ENCODE assay signal across 16 cellular contexts in the genomic region with DNA sequence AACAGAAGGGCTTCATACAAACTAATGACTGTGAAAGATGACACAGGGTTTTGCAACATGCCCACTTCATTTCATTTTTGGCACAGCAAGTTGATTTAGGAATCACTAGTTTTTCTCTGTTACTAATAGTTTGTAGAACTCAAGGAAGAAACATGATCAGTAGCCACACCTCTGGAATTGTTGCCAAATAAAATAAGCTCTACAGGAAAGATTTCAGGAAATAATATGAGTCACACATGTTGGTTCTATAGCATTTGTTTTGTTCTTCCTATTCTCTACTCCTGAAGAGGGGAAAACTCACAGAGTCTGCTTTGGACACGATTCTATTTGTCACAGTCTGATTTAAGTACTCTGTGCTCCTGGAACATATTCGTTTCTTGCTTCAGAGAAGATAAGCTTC.
A peak's percentile ranks its signal among the peaks of the same experiment; 100 is the strongest.
DNase-seq lines count a peak whose midpoint lies in the region; ATAC-seq, FAIRE-seq and TF ChIP-seq lines count a peak whose summit lies in the region.
"Had no signal": no experiment of that assay in that cellular context is flagged by ENCODE, and none has a peak within 500 bp of the region (broad histone marks: within the 10 kb centered on the region; RNA-seq: fewer than 3 reads in every experiment).

No MANE protein-coding gene starts in this region.

- TF ChIP-seq CTCF in RWPE2 (IDR thresholded peaks at IDR 0.05; ENCODE audit: poor library complexity, severe bottlenecking) (no peak), endothelial cell of umbilical vein (IDR thresholded peaks at IDR 0.05; ENCODE audit: extremely low read depth in 1 of 2, insufficient read depth in 1 of 2, low read depth in 1 of 2, low read length in 2 of 2) (no peak), right lobe of liver (IDR thresholded peaks at IDR 0.05) (no peak), right atrium auricular region (IDR thresholded peaks at IDR 0.05) (no peak)

- no peaks in the 10 kb centered on the region for H3K79me2 ChIP-seq in endothelial cell of umbilical vein (ENCODE audit: control insufficient read depth, insufficient read depth, low read length)

- peaks cover 2% of the 10 kb centered on the region for H3K9me3 Mint-ChIP-seq in activated CD4-positive, alpha-beta T cell treated with anti-CD3 and anti-CD28 coated beads, Interleukin-2, amount 10 ng/mL, durations not matched to agents 7 days and 5 days

- H3K27ac Mint-ChIP-seq in activated CD4-positive, alpha-beta T cell treated with anti-CD3 and anti-CD28 coated beads, Interleukin-2, amount 10 ng/mL, durations not matched to agents 7 days and 5 days: no peak overlapping the region
- H3K27ac Mint-ChIP-seq: effector memory CD8-positive, alpha-beta T cell had no signal

- H3K36me3 ChIP-seq in RWPE2 (ENCODE audit: low read depth) (no peaks in the 10 kb centered on the region), endothelial cell of umbilical vein (ENCODE audit: control insufficient read depth in 2 of 2, extremely low read depth in 1 of 2, insufficient read depth in 2 of 2, low read length in 2 of 2) (no peaks in the 10 kb centered on the region), right lobe of liver (no peaks in the 10 kb centered on the region), right atrium auricular region (no peaks in the 10 kb centered on the region)

- no peaks in the 10 kb centered on the region for H3K4me1 Mint-ChIP-seq in activated CD4-positive, alpha-beta T cell treated with anti-CD3 and anti-CD28 coated beads, Interleukin-2, amount 10 ng/mL, durations not matched to agents 7 days and 5 days

- DNase-seq in H4 (ENCODE audit: low spot score) (peak; percentile 43), RWPE2 (ENCODE audit: low spot score) (no peak), endothelial cell of umbilical vein (ENCODE audit: low read depth, low spot score) (peak; percentile 87), kidney tubule cell (ENCODE audit: low spot score) (peak; percentile 6), left colon (no peak), right lobe of liver (no peak), right atrium auricular region (ENCODE audit: low spot score) (no peak)
- DNase-seq in activated CD4-positive, alpha-beta T cell treated with anti-CD3 and anti-CD28 coated beads, Interleukin-2, amount 10 ng/mL, durations not matched to agents 7 days and 5 days: no peak
- DNase-seq: effector memory CD8-positive, alpha-beta T cell; NCI-H2171 treated with DMSO at 0.1 percent for 48 hours; NK-92 treated with Interleukin-12 subunit alpha and Interleukin-12 subunit beta, amount 100 ng/mL, for 24 hours; right cardiac atrium; stimulated activated CD4-positive, alpha-beta T cell treated with anti-CD3 and anti-CD28 coated beads, Interleukin-2, amount 100 ng/mL, for 24 hours; T-helper 2 cell had no signal

- TF ChIP-seq POLR2A in endothelial cell of umbilical vein (IDR thresholded peaks at IDR 0.05; ENCODE audit: low read depth, low read length) (no peak), right lobe of liver (IDR thresholded peaks at IDR 0.05) (no peak)

- H4K20me1 ChIP-seq in endothelial cell of umbilical vein (replicated peaks; ENCODE audit: control insufficient read depth, extremely low read depth, insufficient read depth, low read length): no peaks in the 10 kb centered on the region

- H3K9ac ChIP-seq in endothelial cell of umbilical vein (replicated peaks; ENCODE audit: extremely low read depth, insufficient read depth, low read length): no peak overlapping the region

- no peak overlapping the region for H2AFZ ChIP-seq in endothelial cell of umbilical vein (ENCODE audit: low read depth, low read length)

- no peaks in the 10 kb centered on the region for H3K9me3 ChIP-seq in RWPE2 (ENCODE audit: severe bottlenecking)
- no peaks in the 10 kb centered on the region for H3K9me3 ChIP-seq in endothelial cell of umbilical vein (replicated peaks; ENCODE audit: control insufficient read depth, insufficient read depth, low read length)
- no peaks in the 10 kb centered on the region for H3K9me3 ChIP-seq in right lobe of liver
- no peaks in the 10 kb centered on the region for H3K9me3 ChIP-seq in right atrium auricular region

- H3K4me2 ChIP-seq in endothelial cell of umbilical vein (ENCODE audit: insufficient read depth, low read length): peak overlapping the region; percentile 16

- H3K4me3 Mint-ChIP-seq in activated CD4-positive, alpha-beta T cell treated with anti-CD3 and anti-CD28 coated beads, Interleukin-2, amount 10 ng/mL, durations not matched to agents 7 days and 5 days: no peak overlapping the region
- H3K4me3 Mint-ChIP-seq: effector memory CD8-positive, alpha-beta T cell had no signal

- WGBS in right lobe of liver (ENCODE audit: insufficient coverage, low coverage, low lambda C conversion rate, missing lambda C conversion rate): 43% methylated on average over 2 of the region's 2 CpGs

- POLR2A ChIA-PET in endothelial cell of umbilical vein (lab: Charles Lee): no interaction called here
- POLR2A ChIA-PET in activated CD4-positive, alpha-beta T cell treated with anti-CD3 and anti-CD28 coated beads, Interleukin-2, amount 10 ng/mL, durations not matched to agents 7 days and 5 days (lab: Charles Lee): no interaction called here

- no peaks in the 10 kb centered on the region for H3K27me3 Mint-ChIP-seq in activated CD4-positive, alpha-beta T cell treated with anti-CD3 and anti-CD28 coated beads, Interleukin-2, amount 10 ng/mL, durations not matched to agents 7 days and 5 days
- H3K27me3 Mint-ChIP-seq: effector memory CD8-positive, alpha-beta T cell had no signal

- dilution Hi-C loops in endothelial cell of umbilical vein (cut with MboI; ENCODE audit: extremely low pct_ligation_motif_present, low sequenced_read_pairs): no loop called here

- peak; percentile 95 for FAIRE-seq in endothelial cell of umbilical vein (lab: Jason Lieb, UNC)
- FAIRE-seq: K562 had no signal

- H3K9me1 ChIP-seq in endothelial cell of umbilical vein (replicated peaks; ENCODE audit: control insufficient read depth, extremely low read depth, insufficient read depth, low read length): no peaks in the 10 kb centered on the region

- H3K27me3 ChIP-seq in RWPE2 (ENCODE audit: insufficient read depth, poor library complexity, severe bottlenecking) (no peaks in the 10 kb centered on the region), endothelial cell of umbilical vein (ENCODE audit: control insufficient read depth in 2 of 2, insufficient read depth in 2 of 2, low read length in 2 of 2) (no peaks in the 10 kb centered on the region), right lobe of liver (no peaks in the 10 kb centered on the region), right atrium auricular region (no peaks in the 10 kb centered on the region)

- H3K4me1 ChIP-seq in RWPE2 (ENCODE audit: insufficient read depth, poor library complexity, severe bottlenecking): no peaks in the 10 kb centered on the region
- peaks cover 11% of the 10 kb centered on the region for H3K4me1 ChIP-seq in endothelial cell of umbilical vein (ENCODE audit: control insufficient read depth, extremely low read depth, insufficient read depth, low read length)
- H3K4me1 ChIP-seq in right lobe of liver: no peaks in the 10 kb centered on the region
- H3K4me1 ChIP-seq in right atrium auricular region: no peaks in the 10 kb centered on the region

- intact Hi-C loops in endothelial cell of umbilical vein (cut with micrococcal nuclease): loop anchor here (1.0 kb wide), 1 partner anchor 124 kb away; no protein-coding TSS in a partner anchor
- intact Hi-C loops in left colon (cut with DNase I, micrococcal nuclease): no loop called here
- intact Hi-C loops in right lobe of liver (cut with DNase I): no loop called here

- H3K27ac ChIP-seq in RWPE2 (ENCODE audit: poor library complexity, severe bottlenecking): no peak overlapping the region
- no peak overlapping the region for H3K27ac ChIP-seq in endothelial cell of umbilical vein (ENCODE audit: insufficient read depth, low read depth, low read length)
- H3K27ac ChIP-seq in right lobe of liver: no peak overlapping the region
- H3K27ac ChIP-seq in right atrium auricular region: no peak overlapping the region

- H3K4me3 ChIP-seq in RWPE2 (ENCODE audit: severe bottlenecking): no peak overlapping the region
- H3K4me3 ChIP-seq in endothelial cell of umbilical vein (replicated peaks in 1 of 3; ENCODE audit: insufficient read depth in 1 of 3, low read depth in 1 of 3, low read length in 3 of 3): no peak overlapping the region
- H3K4me3 ChIP-seq in right lobe of liver: no peak overlapping the region
- no peak overlapping the region for H3K4me3 ChIP-seq in right atrium auricular region
- H3K4me3 ChIP-seq: K562 had no signal

- BruUV-seq in endothelial cell of umbilical vein (replicated peaks; lab: Mats Ljungman, UMichigan): no TSS peak

- no peaks in the 10 kb centered on the region for H3K36me3 Mint-ChIP-seq in activated CD4-positive, alpha-beta T cell treated with anti-CD3 and anti-CD28 coated beads, Interleukin-2, amount 10 ng/mL, durations not matched to agents 7 days and 5 days (ENCODE audit: low read depth)

- ATAC-seq in RWPE2 (ENCODE audit: low read depth) (peak; percentile 49), left colon (no peak), right lobe of liver (no peak)
- ATAC-seq: activated CD4-positive, CD25-positive, alpha-beta regulatory T cell treated with anti-CD3 and anti-CD28 coated beads, Interleukin-2, amount 50 U/mL, for 24 hours; effector memory CD8-positive, alpha-beta T cell; K562; right cardiac atrium had no signal

- CTCF ChIA-PET in endothelial cell of umbilical vein (lab: Charles Lee): interaction anchor here (0.8 to 1.6 kb wide), 4 partner anchors 8 to 635 kb away, joined by 3 to 8 read pairs (median 6); no protein-coding TSS in a partner anchor
- CTCF ChIA-PET in activated CD4-positive, alpha-beta T cell treated with anti-CD3 and anti-CD28 coated beads, Interleukin-2, amount 10 ng/mL, durations not matched to agents 7 days and 5 days (lab: Charles Lee): no interaction called here

TF ChIP-seq in endothelial cell of umbilical vein, 7 proteins besides CTCF, POLR2A, EP300 and RAD21:
- TF ChIP-seq GATA2 (IDR thresholded peaks at IDR 0.05; ENCODE audit: insufficient read depth, insufficient read length, low read depth, low read length) (no peak), JUN (IDR thresholded peaks at IDR 0.05; ENCODE audit: borderline replicate concordance, insufficient read depth, insufficient read length, low read depth) (peak; percentile 92), FOS (IDR thresholded peaks at IDR 0.05; ENCODE audit: borderline replicate concordance, insufficient read depth, low read length) (peak; percentile 65)

Comparison
In these comparisons a context has a peak if more than half of its experiments do, and no peak if none do; other contexts are left out.
1. DNase-seq: peak in H4 (single experiment), endothelial cell of umbilical vein (single experiment) and kidney tubule cell (single experiment); none in RWPE2 (single experiment), left colon (0 of 2), right lobe of liver (0 of 3), right atrium auricular region (single experiment) and activated CD4-positive, alpha-beta T cell treated with anti-CD3 and anti-CD28 coated beads, Interleukin-2, amount 10 ng/mL, durations not matched to agents 7 days and 5 days (single experiment).